ENCODE assay signal across 14 cellular contexts in the genomic region with DNA sequence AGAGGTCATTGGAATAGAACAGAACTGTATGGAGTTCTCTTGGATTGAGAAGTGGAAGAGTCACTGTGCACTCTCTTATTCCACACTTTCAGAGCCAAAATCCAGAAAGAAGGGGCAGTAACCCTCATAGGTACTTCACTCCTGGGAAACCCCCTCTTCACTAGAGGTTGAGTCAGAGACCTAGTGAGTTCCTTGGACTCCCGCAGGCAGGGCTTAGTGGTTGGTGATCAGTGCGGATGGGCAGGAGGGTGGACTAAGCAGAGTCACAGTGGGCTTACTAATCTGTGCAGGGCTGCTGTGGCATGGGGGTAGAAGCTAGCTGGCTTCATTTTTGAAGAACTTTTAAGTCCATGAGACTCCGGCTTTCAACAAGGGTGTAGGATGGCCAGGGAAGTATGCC.
DNase-seq lines count a peak whose midpoint lies in the region; FAIRE-seq and TF ChIP-seq lines count a peak whose summit lies in the region.
"Had no signal": no experiment of that assay in that cellular context is flagged by ENCODE, and none has a peak within 500 bp of the region (broad histone marks: within the 10 kb centered on the region; RNA-seq: fewer than 3 reads in every experiment).

No MANE protein-coding gene starts in this region.

- no peak for FAIRE-seq in GM12891 (lab: Jason Lieb, UNC)
- FAIRE-seq: A549, GM12878, GM19239, H1 had no signal

- TF ChIP-seq POLR2A in GM12891 (IDR thresholded peaks at IDR 0.05; ENCODE audit: low read depth, low read length), result no peak

- peak; percentile 25 for DNase-seq in A172 (ENCODE audit: low spot score)
- DNase-seq in Daoy (ENCODE audit: low read depth), result peak; percentile 72
- DNase-seq in M059J (ENCODE audit: low read depth), result peak; percentile 18
- peak; percentile 57 for DNase-seq in kidney tubule cell (ENCODE audit: low spot score)
- DNase-seq in amniotic stem cell (lab: John Stamatoyannopoulos, UW), result no peak
- DNase-seq in GM12891 (ENCODE audit: insufficient read length, low spot score), result no peak
- DNase-seq in GM19238 (ENCODE audit: insufficient read length, low spot score), result no peak
- DNase-seq: AML-193, DMS53, HCEC 1CT had no signal

TF ChIP-seq in GM12891, 5 proteins besides CTCF, POLR2A, EP300 and RAD21:
- TF ChIP-seq TAF1 (IDR thresholded peaks at IDR 0.05; ENCODE audit: low read depth, low read length) (no peak), POLR2AphosphoS5 (IDR thresholded peaks at IDR 0.05; ENCODE audit: low read depth, low read length) (no peak), PAX5 (IDR thresholded peaks at IDR 0.05; ENCODE audit: insufficient read depth, low read length, severe bottlenecking) (no peak), POU2F2 (IDR thresholded peaks at IDR 0.05; ENCODE audit: low read depth, low read length) (no peak), SPI1 (IDR thresholded peaks at IDR 0.05; ENCODE audit: low read depth, low read length) (no peak)

Comparison
In these comparisons a context has a peak if more than half of its experiments do, and no peak if none do; other contexts are left out.
1. DNase-seq: peak in A172 (single experiment), Daoy (single experiment), M059J (single experiment) and kidney tubule cell (single experiment); none in amniotic stem cell (single experiment), GM12891 (single experiment) and GM19238 (single experiment).